1 cellular context compared by ENCODE assay signal in the genomic region with DNA sequence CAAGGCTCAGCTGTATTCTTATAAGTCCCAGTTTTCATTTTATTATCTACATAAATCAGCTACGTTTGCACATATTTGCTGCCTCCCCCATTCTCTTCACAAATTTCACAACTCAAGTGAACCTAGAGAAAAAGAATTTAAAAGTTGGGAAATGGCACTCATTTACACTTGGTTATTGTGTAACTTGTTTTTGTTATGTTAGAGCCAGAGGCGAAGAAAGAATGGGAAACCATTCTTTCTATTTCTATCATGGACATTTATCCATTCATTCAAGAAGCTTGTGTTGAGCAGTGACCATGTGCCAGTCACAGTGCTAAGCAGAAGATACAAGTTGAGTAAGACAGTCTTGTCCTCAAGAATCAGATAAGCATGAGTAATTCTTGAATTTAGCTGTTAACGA.
TF ChIP-seq lines count a peak whose summit lies in the region.

No MANE protein-coding gene starts in this region.

TF ChIP-seq in SK-N-SH treated with all-trans-retinoic acid at 6 μM for 48 hours, 23 proteins besides CTCF, POLR2A, EP300 and RAD21 (continued from another document):
- TF ChIP-seq CREB5 (CRISPR knock-in tag; IDR thresholded peaks at IDR 0.05; ENCODE audit: low read depth) = no peak
- TF ChIP-seq OSR1 (CRISPR knock-in tag; IDR thresholded peaks at IDR 0.05) = no peak
